22 cellular contexts compared by ENCODE assay signal in genomic region chr5:61311056-61311455, GRCh38.
"Had no signal": no experiment of that assay in that cellular context is flagged by ENCODE, and none has a peak within 500 bp of the region (broad histone marks: within the 10 kb centered on the region; RNA-seq: fewer than 3 reads in every experiment).

No MANE protein-coding gene starts in this region.

- H3K36me3 ChIP-seq: adrenal gland, breast epithelium, gastrocnemius medialis, left lung, prostate gland, right atrium auricular region, stomach, WERI-Rb-1 had no signal

- H3K27me3 Mint-ChIP-seq: type B pancreatic cell had no signal

- H3K27ac ChIP-seq: adrenal gland, breast epithelium, gastrocnemius medialis, left lung, prostate gland, right atrium auricular region, skin epidermis, stomach, WERI-Rb-1 had no signal

- H3K4me3 ChIP-seq: adrenal gland, breast epithelium, gastrocnemius medialis, left lung, prostate gland, right atrium auricular region, skin epidermis, stomach had no signal

- DNase-seq: activated CD4-positive, alpha-beta memory T cell treated with anti-CD3 and anti-CD28 coated beads for 36 hours; activated CD4-positive, alpha-beta T cell treated with anti-CD3 and anti-CD28 coated beads for 36 hours; activated gamma-delta T cell treated with Interleukin-2 at 50 U/mL for 16 hours; activated T-cell treated with anti-CD3 and anti-CD28 coated beads for 4 hours; adrenal gland; cortex of kidney; effector CD4-positive, alpha-beta T cell; gastrocnemius medialis; head of caudate nucleus; kidney; left lung; stimulated activated CD4-positive, alpha-beta T cell treated with anti-CD3 and anti-CD28 coated beads, Interleukin-2, amount 100 ng/mL, for 48 hours; stomach; WERI-Rb-1 had no signal

- H3K27me3 ChIP-seq: adrenal gland, breast epithelium, gastrocnemius medialis, left lung, right atrium auricular region, stomach had no signal

- H3K36me3 Mint-ChIP-seq: activated CD4-positive, alpha-beta memory T cell treated with anti-CD3 and anti-CD28 coated beads for 36 hours; activated naive CD4-positive, alpha-beta T cell treated with anti-CD3 and anti-CD28 coated beads, Interleukin-2, amount 50 U/mL, for 72 hours; type B pancreatic cell had no signal

- H3K9me3 Mint-ChIP-seq: activated CD4-positive, alpha-beta memory T cell treated with anti-CD3 and anti-CD28 coated beads for 36 hours; activated naive CD4-positive, alpha-beta T cell treated with anti-CD3 and anti-CD28 coated beads, Interleukin-2, amount 50 U/mL, for 72 hours; activated T-helper 1 cell treated with anti-CD3 and anti-CD28 coated beads, Interleukin-12 subunit alpha, Interleukin-12 subunit beta, Interleukin-2, Interleukin-4 antibody, amounts not matched to agents 30 ng/mL and 10 ng/mL and 1 ng/mL, durations not matched to agents 14 hours and 24 hours and 36 hours; type B pancreatic cell had no signal

- H3K9me3 ChIP-seq: adrenal gland, breast epithelium, gastrocnemius medialis, left lung, prostate gland, right atrium auricular region, stomach had no signal

- H3K27ac Mint-ChIP-seq: activated CD4-positive, alpha-beta memory T cell treated with anti-CD3 and anti-CD28 coated beads for 36 hours; activated CD4-positive, alpha-beta T cell treated with anti-CD3 and anti-CD28 coated beads for 36 hours; activated naive CD4-positive, alpha-beta T cell treated with anti-CD3 and anti-CD28 coated beads, Interleukin-2, amount 50 U/mL, for 72 hours; activated T-helper 1 cell treated with anti-CD3 and anti-CD28 coated beads, Interleukin-12 subunit alpha, Interleukin-12 subunit beta, Interleukin-2, Interleukin-4 antibody, amounts not matched to agents 30 ng/mL and 10 ng/mL and 1 ng/mL, durations not matched to agents 14 hours and 24 hours and 36 hours; type B pancreatic cell had no signal

- H3K4me1 ChIP-seq: breast epithelium, gastrocnemius medialis, prostate gland had no signal

- H3K4me3 Mint-ChIP-seq: activated CD4-positive, alpha-beta memory T cell treated with anti-CD3 and anti-CD28 coated beads for 36 hours; activated CD4-positive, alpha-beta T cell treated with anti-CD3 and anti-CD28 coated beads for 36 hours; activated T-helper 1 cell treated with anti-CD3 and anti-CD28 coated beads, Interleukin-12 subunit alpha, Interleukin-12 subunit beta, Interleukin-2, Interleukin-4 antibody, amounts not matched to agents 30 ng/mL and 10 ng/mL and 1 ng/mL, durations not matched to agents 14 hours and 24 hours and 36 hours; type B pancreatic cell had no signal

- ATAC-seq: activated CD4-positive, alpha-beta T cell treated with anti-CD3 and anti-CD28 coated beads for 36 hours; activated naive CD4-positive, alpha-beta T cell treated with anti-CD3 and anti-CD28 coated beads, Interleukin-2, amount 50 U/mL, for 72 hours; esophagus mucosa; gastrocnemius medialis had no signal
